ENCODE assay signal across 16 cellular contexts in genomic region chr6:163384510-163384909, GRCh38. TPM values are rescaled to one million over a fixed set of nuclear protein-coding genes. Genes with fewer than 3 reads are reported as not detected.
DNase-seq lines count a peak whose midpoint lies in the region; ATAC-seq, FAIRE-seq and TF ChIP-seq lines count a peak whose summit lies in the region.
"Had no signal": no experiment of that assay in that cellular context is flagged by ENCODE, and none has a peak within 500 bp of the region (broad histone marks: within the 10 kb centered on the region; RNA-seq: fewer than 3 reads in every experiment).

No MANE protein-coding gene starts in this region.

- H3K18ac ChIP-seq in H1 (ENCODE audit: extremely low read depth, low read length), result no peak overlapping the region

- ATAC-seq in HepG2 (no peak), right lobe of liver (no peak), HG02870 (IDR thresholded peaks at IDR 0.05; ENCODE audit: unreplicated experiment) (no peak)

- H3K36me3 ChIP-seq in HepG2 (replicated peaks in 1 of 2; ENCODE audit: control insufficient read depth in 1 of 2, insufficient read depth in 2 of 2, low read length in 2 of 2) (no peaks in the 10 kb centered on the region), right lobe of liver (no peaks in the 10 kb centered on the region), H1 (ENCODE audit: control insufficient read depth in 2 of 4, insufficient read depth in 4 of 4, low read length in 3 of 4) (no peaks in the 10 kb centered on the region)
- H3K36me3 ChIP-seq: BLaER1, SJSA1 had no signal

- no peak overlapping the region for H3K14ac ChIP-seq in H1 (ENCODE audit: insufficient read length)

- POLR2A ChIA-PET in HepG2 (lab: Yijun Ruan, JAX), result no interaction called here
- POLR2A ChIA-PET in H1 (lab: Charles Lee; ENCODE audit: partially characterized antibody), result no interaction called here

- H2BK5ac ChIP-seq in H1 (ENCODE audit: low read depth, low read length), result no peak overlapping the region

- intact Hi-C loops in HepG2 (cut with micrococcal nuclease; ENCODE audit: unreplicated experiment) (no loop called here), right lobe of liver (cut with DNase I) (no loop called here)

- H3K9me3 ChIP-seq in HepG2 (ENCODE audit: low read length), result peaks cover 11% of the 10 kb centered on the region; the same call in 1 of the 2 replicates
- H3K9me3 ChIP-seq in right lobe of liver, result no peaks in the 10 kb centered on the region
- H3K9me3 ChIP-seq in H1 (ENCODE audit: insufficient read depth in 2 of 2, low read depth in 1 of 2, low read length in 1 of 2), result no peaks in the 10 kb centered on the region

- H3K4me3 ChIP-seq in HepG2 (replicated peaks in 1 of 3; ENCODE audit: insufficient read depth in 1 of 3, low read depth in 2 of 3, low read length in 3 of 3) (no peak overlapping the region), right lobe of liver (no peak overlapping the region), H1 (ENCODE audit: extremely low read depth in 1 of 4, insufficient read depth in 2 of 4, low read depth in 3 of 4, low read length in 4 of 4) (no peak overlapping the region)
- H3K4me3 ChIP-seq: BLaER1, GM23248, SJSA1 had no signal

- WGBS in HepG2 (ENCODE audit: low lambda C conversion rate), result 7% methylated on average over 2 of the region's 2 CpGs
- 48% methylated on average over 2 of the region's 2 CpGs for WGBS in right lobe of liver (ENCODE audit: insufficient coverage, low coverage, low lambda C conversion rate, missing lambda C conversion rate)
- WGBS in H1 (ENCODE audit: extremely low coverage in 1 of 2, insufficient coverage in 1 of 2, insufficient read length in 1 of 2, insufficient replicate concordance in 2 of 2, low coverage in 1 of 2, low lambda C conversion rate in 2 of 2, missing lambda C conversion rate in 1 of 2), 2 experiments, result 90% methylated on average over 2 of the region's 2 CpGs; no CpG with 5 or more reads in 1 of the 2 experiments

- H4K8ac ChIP-seq in H1 (ENCODE audit: extremely low read depth, insufficient read depth, low read length), result no peak overlapping the region

- H4K20me1 ChIP-seq in HepG2 (ENCODE audit: insufficient read depth, low read length), result no peaks in the 10 kb centered on the region
- no peaks in the 10 kb centered on the region for H4K20me1 ChIP-seq in H1 (replicated peaks in 1 of 2; ENCODE audit: control insufficient read depth in 1 of 2, insufficient read depth in 2 of 2, low read length in 2 of 2)
- H4K20me1 ChIP-seq: BLaER1 had no signal

- TF ChIP-seq RAD21 in HepG2 (CRISPR knock-in tag; IDR thresholded peaks at IDR 0.05), result no peak
- TF ChIP-seq RAD21 in H1 (IDR thresholded peaks at IDR 0.05 in 1 of 2, conservative IDR thresholded peaks at IDR 0.05 in 1 of 2; ENCODE audit: low read depth in 2 of 2, low read length in 2 of 2), result no peak

- no peak overlapping the region for H2BK12ac ChIP-seq in H1 (ENCODE audit: low read depth, low read length)

- BruUV-seq in HepG2 (replicated peaks; lab: Mats Ljungman, UMichigan), result no TSS peak

- no peak overlapping the region for H2BK20ac ChIP-seq in H1 (ENCODE audit: low read length)

- no peak overlapping the region for H4K91ac ChIP-seq in H1 (replicated peaks; ENCODE audit: insufficient read length, low read length)

- no peak overlapping the region for H3K56ac ChIP-seq in H1 (replicated peaks; ENCODE audit: insufficient read length, low read depth, low read length)

- no peak overlapping the region for H2AK5ac ChIP-seq in H1 (ENCODE audit: low read depth, low read length)

- no peaks in the 10 kb centered on the region for H3K23me2 ChIP-seq in H1 (ENCODE audit: low read depth, low read length)

- H3K27ac ChIP-seq in HepG2 (ENCODE audit: extremely low read length, insufficient read depth, low read length) (no peak overlapping the region), right lobe of liver (no peak overlapping the region), H1 (ENCODE audit: low read depth, low read length) (no peak overlapping the region)
- H3K27ac ChIP-seq: BLaER1, GM23248, SJSA1 had no signal

- no peak for TF ChIP-seq POLR2A in HepG2 (IDR thresholded peaks at IDR 0.05; ENCODE audit: insufficient read depth in 1 of 2, low read depth in 2 of 2, low read length in 2 of 2)
- no peak for TF ChIP-seq POLR2A in right lobe of liver (IDR thresholded peaks at IDR 0.05)
- no peak for TF ChIP-seq POLR2A in H1 (IDR thresholded peaks at IDR 0.05; ENCODE audit: control extremely low read depth in 1 of 2, low read depth in 2 of 2, low read length in 2 of 2)

- CTCF ChIA-PET in HepG2 (lab: Yijun Ruan, JAX; ENCODE audit: low intra/inter-chr PET ratio, low total read pairs) (no interaction called here), H1 (lab: Charles Lee; ENCODE audit: partially characterized antibody) (no interaction called here)

- no peak for TF ChIP-seq CTCF in HepG2 (CRISPR knock-in tag; IDR thresholded peaks at IDR 0.05)
- TF ChIP-seq CTCF in right lobe of liver (IDR thresholded peaks at IDR 0.05), result no peak
- no peak for TF ChIP-seq CTCF in H1 (IDR thresholded peaks at IDR 0.05; ENCODE audit: control extremely low read depth in 1 of 3, insufficient read depth in 1 of 3, low read depth in 1 of 3, low read length in 3 of 3)

- no peak overlapping the region for H2AFZ ChIP-seq in HepG2 (ENCODE audit: low read length)
- H2AFZ ChIP-seq in H1 (ENCODE audit: low read length), result no peak overlapping the region
- H2AFZ ChIP-seq: GM23248 had no signal

- no peak for FAIRE-seq in HepG2 (lab: Jason Lieb, UNC)
- FAIRE-seq in H1 (lab: Jason Lieb, UNC), result no peak
- FAIRE-seq: GM12891, GM19239 had no signal

- no peaks in the 10 kb centered on the region for H3K79me2 ChIP-seq in HepG2 (ENCODE audit: insufficient read depth, low read length)
- H3K79me2 ChIP-seq in H1 (ENCODE audit: control insufficient read depth in 1 of 2, insufficient read depth in 2 of 2, low read length in 2 of 2), result no peaks in the 10 kb centered on the region

- H3K4me2 ChIP-seq in HepG2 (ENCODE audit: low read depth, low read length) (no peak overlapping the region), H1 (ENCODE audit: insufficient read depth in 1 of 2, low read depth in 2 of 2, low read length in 2 of 2) (no peak overlapping the region)
- H3K4me2 ChIP-seq: BLaER1 had no signal

- H3K23ac ChIP-seq in H1 (ENCODE audit: insufficient read length), result no peak overlapping the region

- H2BK120ac ChIP-seq in H1 (replicated peaks; ENCODE audit: low read depth, low read length), result no peak overlapping the region

- H4K5ac ChIP-seq in H1 (ENCODE audit: insufficient read length, low read depth, low read length), result no peak overlapping the region

- no peak overlapping the region for H3K4ac ChIP-seq in H1 (replicated peaks; ENCODE audit: insufficient read length, low read depth, low read length)

- in situ Hi-C loops in HepG2 (cut with HindIII; ENCODE audit: extremely low pct_ligation_motif_present, low pct_unique_long_range_greater_than_20kb), result no loop called here

- DNase-seq in HepG2 (ENCODE audit: low spot score), result no peak
- no peak for DNase-seq in right lobe of liver
- DNase-seq in NOMO-1 (lab: John Stamatoyannopoulos, UW; ENCODE audit: unreplicated experiment in 2 of 2), result peak; percentile 8 to 64
- DNase-seq in H1 (ENCODE audit: low read depth in 1 of 2, low spot score in 2 of 2), result no peak
- DNase-seq in activated naive CD4-positive, alpha-beta T cell treated with Interleukin-2 at 50 U/mL for 16 hours, result no peak
- DNase-seq in mucosa of gallbladder (ENCODE audit: low spot score), result no peak
- DNase-seq: CD8-positive, alpha-beta memory T cell; HCEC 1CT; NCI-H1105; NCI-H1694 had no signal

- no peaks in the 10 kb centered on the region for H3K27me3 ChIP-seq in HepG2 (ENCODE audit: control insufficient read depth in 1 of 2, insufficient read depth in 2 of 2, low read length in 2 of 2)
- H3K27me3 ChIP-seq in right lobe of liver, result no peaks in the 10 kb centered on the region
- no peaks in the 10 kb centered on the region for H3K27me3 ChIP-seq in H1 (replicated peaks in 1 of 4; ENCODE audit: control insufficient read depth in 3 of 4, extremely low read depth in 1 of 4, insufficient read depth in 3 of 4, low read length in 3 of 4)
- H3K27me3 ChIP-seq: BLaER1, SJSA1 had no signal

- H3K9ac ChIP-seq in HepG2 (ENCODE audit: insufficient read depth, low read depth, low read length) (no peak overlapping the region), H1 (replicated peaks in 1 of 4; ENCODE audit: extremely low read depth in 1 of 4, low read depth in 3 of 4, low read length in 3 of 4) (no peak overlapping the region)
- H3K9ac ChIP-seq: BLaER1, GM23248 had no signal

- H3K4me1 ChIP-seq in HepG2 (ENCODE audit: insufficient read depth, low read length), result peaks cover 50% of the 10 kb centered on the region
- no peaks in the 10 kb centered on the region for H3K4me1 ChIP-seq in right lobe of liver
- H3K4me1 ChIP-seq in H1 (replicated peaks in 1 of 4; ENCODE audit: control insufficient read depth in 3 of 4, insufficient read depth in 4 of 4, low read length in 3 of 4), result no peaks in the 10 kb centered on the region
- H3K4me1 ChIP-seq: SJSA1 had no signal

- no peak overlapping the region for H2BK15ac ChIP-seq in H1 (ENCODE audit: low read length)

- TF ChIP-seq EP300 in HepG2 (IDR thresholded peaks at IDR 0.05; ENCODE audit: low read depth in 2 of 2, low read length in 2 of 2) (no peak), HepG2 (CRISPR knock-in tag; IDR thresholded peaks at IDR 0.05; ENCODE audit: borderline replicate concordance) (no peak), H1 (IDR thresholded peaks at IDR 0.05; ENCODE audit: borderline replicate concordance in 1 of 2, low read depth in 2 of 2, low read length in 2 of 2) (no peak)

- no peaks in the 10 kb centered on the region for H3K79me1 ChIP-seq in H1 (ENCODE audit: low read depth, low read length)

RNA-seq across cellular contexts. Expression of gene QKI, which starts 30.0 kb away (rescaled TPM):
- 136 and 167 TPM in 2 replicates for total RNA-seq in HepG2 (2016; rRNA removed; fragmentation: Illumina TruSeq; extraction: Trizol)
- 33.5 and 40.4 TPM in 2 replicates for total RNA-seq in HepG2 (2016; cell fraction: cytosol; rRNA removed; fragmentation: Illumina TruSeq; extraction: Trizol; ENCODE audit: low read depth)
- total RNA-seq in HepG2 (2016; cell fraction: insoluble cytoplasmic fraction; rRNA removed; fragmentation: Illumina TruSeq; extraction: Trizol), result 141 and 159 TPM in 2 replicates
- 82.9 and 85.6 TPM in 2 replicates for total RNA-seq in HepG2 (2016; cell fraction: membrane; rRNA removed; fragmentation: Illumina TruSeq; extraction: Trizol)
- 114 and 126 TPM in 2 replicates for total RNA-seq in HepG2 (2016; cell fraction: nucleus; rRNA removed; fragmentation: Illumina TruSeq; extraction: Trizol)
- 117 and 137 TPM in 2 replicates for polyA plus RNA-seq in HepG2 (2011; rRNA removed)
- 108 and 115 TPM in 2 replicates for polyA plus RNA-seq in HepG2 (2011; cell fraction: cytosol; rRNA removed)
- 73.5 and 79.1 TPM in 2 replicates for polyA plus RNA-seq in HepG2 (2011; cell fraction: nucleus; rRNA removed)
- polyA plus RNA-seq in HepG2 (2012), result 77.5 and 90.6 TPM in 2 replicates
- polyA plus RNA-seq in HepG2 (2016; cell fraction: cytosol; fragmentation: Illumina TruSeq; extraction: Trizol; ENCODE audit: low read depth), result 5.6 and 6.8 TPM in 2 replicates
- polyA plus RNA-seq in HepG2 (2016; cell fraction: insoluble cytoplasmic fraction; fragmentation: Illumina TruSeq; extraction: Trizol; ENCODE audit: low read depth), result 101 and 120 TPM in 2 replicates
- 23.6 and 26.7 TPM in 2 replicates for polyA plus RNA-seq in HepG2 (2016; cell fraction: membrane; fragmentation: Illumina TruSeq; extraction: Trizol; ENCODE audit: low read depth)
- 50.1 and 57.9 TPM in 2 replicates for polyA plus RNA-seq in HepG2 (2016; cell fraction: nucleus; fragmentation: Illumina TruSeq; extraction: Trizol; ENCODE audit: insufficient read depth, low read depth)
- 195 and 554 TPM in 2 replicates for polyA minus RNA-seq in HepG2 (2011; rRNA and poly(A)+ RNA removed; ENCODE audit: low replicate concordance)
- polyA minus RNA-seq in HepG2 (2011; cell fraction: cytosol; rRNA and poly(A)+ RNA removed), result 175 and 185 TPM in 2 replicates
- 261 and 310 TPM in 2 replicates for polyA minus RNA-seq in HepG2 (2011; cell fraction: nucleus; rRNA and poly(A)+ RNA removed)
- 10 to 100 TPM; 47.6 to 80.8 (median 76.3) TPM for total RNA-seq in right lobe of liver
- total RNA-seq in H1 (2021; fragmentation: NEBNext Ultra II Directional; extraction: Animal tissue kit (Norgen Biotek cat#: 25700)), result 183 and 187 TPM in 2 replicates
- polyA plus RNA-seq in H1 (2011; rRNA removed), result 181 and 192 TPM in 2 replicates
- polyA plus RNA-seq in H1 (2011; cell fraction: cytosol; rRNA removed), result 139 TPM
- polyA plus RNA-seq in H1 (2011; cell fraction: nucleus; rRNA removed), result 515 TPM
- polyA plus RNA-seq in H1 (2012, experiment 1 of 2), result 88.8 to 150 TPM (median 131 TPM) in 4 replicates
- polyA plus RNA-seq in H1 (2012, experiment 2 of 2), result 21.1 TPM
- polyA plus RNA-seq in H1 (2013, experiment 1 of 2), result 128 TPM
- polyA plus RNA-seq in H1 (2013, experiment 2 of 2), result 113 TPM
- polyA minus RNA-seq in H1 (2011; rRNA and poly(A)+ RNA removed), result 550 and 562 TPM in 2 replicates
- 165 TPM for polyA minus RNA-seq in H1 (2011; cell fraction: cytosol; rRNA and poly(A)+ RNA removed)
- 460 TPM for polyA minus RNA-seq in H1 (2011; cell fraction: nucleus; rRNA and poly(A)+ RNA removed)
- 80.0 TPM for total RNA-seq in mucosa of gallbladder

Comparison
In these comparisons a context has a peak if more than half of its experiments do, and no peak if none do; other contexts are left out.
1. DNase-seq: peak in NOMO-1 (2 of 2); none in HepG2 (single experiment), right lobe of liver (0 of 3), H1 (0 of 2), activated naive CD4-positive, alpha-beta T cell treated with Interleukin-2 at 50 U/mL for 16 hours (single experiment) and mucosa of gallbladder (single experiment).
2. Of the 41 proteins assayed by ChIP-seq in both HepG2 and H1: peak only in HepG2: none; only in H1: none; in both: KDM1A; in neither: 40.